32 cellular contexts compared by ENCODE assay signal in the genomic region with DNA sequence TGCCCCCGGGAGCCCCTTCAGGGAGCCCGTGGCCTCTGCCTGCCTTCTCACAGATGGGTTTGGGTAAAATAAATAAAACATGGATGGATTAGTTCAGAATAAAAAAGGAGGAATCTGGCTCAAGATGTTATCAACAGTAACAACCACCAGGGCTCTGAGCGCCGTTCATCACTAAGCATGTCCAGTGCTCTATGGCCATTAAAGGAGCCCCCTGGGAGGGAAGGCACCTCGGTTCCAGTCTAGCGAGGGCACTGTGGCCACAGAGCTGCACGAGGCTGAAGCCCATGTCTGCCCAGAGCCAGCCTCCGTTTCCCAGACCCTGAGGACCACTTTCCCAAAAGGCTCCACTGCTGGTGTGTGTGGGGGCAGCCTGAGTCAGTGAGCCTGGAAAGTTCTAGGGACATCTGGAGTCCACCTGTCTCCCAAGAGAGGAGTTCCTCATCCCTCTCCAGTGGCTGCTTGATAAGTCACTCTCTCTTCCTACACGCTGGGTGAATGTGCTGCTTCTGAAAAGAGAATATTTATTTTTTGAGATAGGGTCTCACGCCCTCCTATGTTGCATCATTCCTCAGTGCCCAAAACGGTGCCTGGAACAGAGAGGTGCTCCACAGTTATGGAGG.
"Had no signal": no experiment of that assay in that cellular context is flagged by ENCODE, and none has a peak within 500 bp of the region (broad histone marks: within the 10 kb centered on the region; RNA-seq: fewer than 3 reads in every experiment).

No MANE protein-coding gene starts in this region.

- H3K27me3 ChIP-seq: colonic mucosa, neutrophil, ovary, vagina had no signal

- FAIRE-seq: bronchial epithelial cell, endometrium, keratinocyte had no signal

- H3K36me3 ChIP-seq: colonic mucosa, esophagus squamous epithelium, gastrocnemius medialis, neutrophil, ovary, prostate gland, thoracic aorta, vagina had no signal

- H3K27ac ChIP-seq: colonic mucosa, epithelial cell of prostate, esophagus squamous epithelium, gastrocnemius medialis, neutrophil, ovary, prostate gland, thoracic aorta, vagina had no signal

- H3K4me3 ChIP-seq: colonic mucosa, esophagus squamous epithelium, gastrocnemius medialis, ovary, prostate gland, thoracic aorta, vagina had no signal

- ATAC-seq: activated naive CD4-positive, alpha-beta T cell treated with anti-CD3 and anti-CD28 coated beads, Interleukin-2, amount 50 U/mL, for 72 hours; activated T-cell treated with anti-CD3 and anti-CD28 coated beads, Interleukin-2, amount 50 U/mL, for 4 hours; activated T-helper 17 cell treated with anti-CD3 and anti-CD28 coated beads, Interleukin-2, amount 50 U/mL, for 72 hours; gastrocnemius medialis; left cardiac atrium; left ventricle myocardium superior; WTC11 had no signal

- DNase-seq: activated CD4-positive, alpha-beta memory T cell treated with anti-CD3 and anti-CD28 coated beads, Interleukin-2, amount 10 ng/mL, durations not matched to agents 7 days and 5 days; activated CD4-positive, alpha-beta T cell treated with anti-CD3 and anti-CD28 coated beads for 1 hour; activated CD4-positive, alpha-beta T cell treated with anti-CD3 and anti-CD28 coated beads, Interleukin-2, amount 10 ng/mL, durations not matched to agents 7 days and 5 days; activated naive CD4-positive, alpha-beta T cell; activated T-cell treated with anti-CD3 and anti-CD28 coated beads, Interleukin-2, amount 50 U/mL, for 4 hours; anterior cingulate cortex; colonic mucosa; effector CD8-positive, alpha-beta T cell; esophagus squamous epithelium; gastrocnemius medialis; hippocampal formation; left cardiac atrium; left ventricle myocardium superior; mammary epithelial cell; naive B cell; nephron progenitor cell; retina; stimulated activated CD4-positive, alpha-beta T cell treated with anti-CD3 and anti-CD28 coated beads, Interleukin-2, amount 100 ng/mL, for 48 hours; stimulated activated naive CD4-positive, alpha-beta T cell treated with Interleukin-2 at 50 U/mL for 16 hours; T-helper 2 cell had no signal

- H3K9me3 ChIP-seq: colonic mucosa, esophagus squamous epithelium, gastrocnemius medialis, neutrophil, ovary, prostate gland, thoracic aorta, vagina had no signal

- H3K4me1 ChIP-seq: colonic mucosa, esophagus squamous epithelium, gastrocnemius medialis, prostate gland, vagina had no signal
